ENCODE assay signal across 1 cellular context in genomic region chrX:33379839-33380238, GRCh38.
TF ChIP-seq lines count a peak whose summit lies in the region.

No MANE protein-coding gene starts in this region.

TF ChIP-seq in WTC11, 78 proteins besides CTCF, POLR2A, EP300 and RAD21 (continued from another document):
- TF ChIP-seq ATF2 (CRISPR knock-in tag; IDR thresholded peaks at IDR 0.05; ENCODE audit: borderline replicate concordance, low read depth) (no peak), ZNF671 (CRISPR knock-in tag; IDR thresholded peaks at IDR 0.05) (no peak), ZNF416 (CRISPR knock-in tag; IDR thresholded peaks at IDR 0.05) (no peak)
TF ChIP-seq in WTC11: peak in this region for 0.
